In genomic region chr2:219176818-219177593, GRCh38 we compare ENCODE assay signal across 1 cellular context.
TF ChIP-seq lines count a peak whose summit lies in the region.

CNPPD1 (minus strand) TSS chr2:219176925; CDS start chr2:219176828, 97 bp downstream.

TF ChIP-seq in HepG2, 621 proteins besides CTCF, POLR2A, EP300 and RAD21 (continued from another document and continues in another):
- TF ChIP-seq, protein P1, sequence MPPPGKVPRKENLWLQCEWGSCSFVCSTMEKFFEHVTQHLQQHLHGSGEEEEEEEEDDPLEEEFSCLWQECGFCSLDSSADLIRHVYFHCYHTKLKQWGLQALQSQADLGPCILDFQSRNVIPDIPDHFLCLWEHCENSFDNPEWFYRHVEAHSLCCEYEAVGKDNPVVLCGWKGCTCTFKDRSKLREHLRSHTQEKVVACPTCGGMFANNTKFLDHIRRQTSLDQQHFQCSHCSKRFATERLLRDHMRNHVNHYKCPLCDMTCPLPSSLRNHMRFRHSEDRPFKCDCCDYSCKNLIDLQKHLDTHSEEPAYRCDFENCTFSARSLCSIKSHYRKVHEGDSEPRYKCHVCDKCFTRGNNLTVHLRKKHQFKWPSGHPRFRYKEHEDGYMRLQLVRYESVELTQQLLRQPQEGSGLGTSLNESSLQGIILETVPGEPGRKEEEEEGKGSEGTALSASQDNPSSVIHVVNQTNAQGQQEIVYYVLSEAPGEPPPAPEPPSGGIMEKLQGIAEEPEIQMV (CRISPR knock-in tag; IDR thresholded peaks at IDR 0.05; ENCODE audit: low read depth): peak; percentile 95
- TF ChIP-seq ZNF709 (CRISPR knock-in tag; IDR thresholded peaks at IDR 0.05) (peak; percentile 89), ZNF569 (CRISPR knock-in tag; IDR thresholded peaks at IDR 0.05; ENCODE audit: borderline replicate concordance) (peak; percentile 69; the same call in 1 of the 2 replicates), TBL1XR1 (IDR thresholded peaks at IDR 0.05; ENCODE audit: borderline replicate concordance, low read length, partially characterized antibody) (no peak), HOXA3 (CRISPR knock-in tag; IDR thresholded peaks at IDR 0.05) (peak; percentile 91), EEA1 (CRISPR knock-in tag; IDR thresholded peaks at IDR 0.05; ENCODE audit: borderline replicate concordance) (peak; percentile 80; the same call in 1 of the 2 replicates), ZNF441 (CRISPR knock-in tag; IDR thresholded peaks at IDR 0.05; ENCODE audit: borderline replicate concordance) (peak; percentile 97), PPARG (CRISPR knock-in tag; conservative IDR thresholded peaks at IDR 0.05) (peak; percentile 69), ZNF7 (CRISPR knock-in tag; IDR thresholded peaks at IDR 0.05) (0 out of 2 replicates have a peak, but pooled peaks have one; percentile 24), NFRKB (IDR thresholded peaks at IDR 0.05) (no peak), ZNF282 (IDR thresholded peaks at IDR 0.05; ENCODE audit: partially characterized antibody) (no peak), ZNF883 (CRISPR knock-in tag; IDR thresholded peaks at IDR 0.05; ENCODE audit: not compliant biosample characterization) (peak; percentile 97), RXRB (CRISPR knock-in tag; IDR thresholded peaks at IDR 0.05; ENCODE audit: borderline replicate concordance) (peak; percentile 71; the same call in 1 of the 2 replicates), TEAD2 (CRISPR knock-in tag; IDR thresholded peaks at IDR 0.05) (peak; percentile 80), ZNF431 (CRISPR knock-in tag; IDR thresholded peaks at IDR 0.05; ENCODE audit: borderline replicate concordance, low read depth) (peak; percentile 29; the same call in 1 of the 2 replicates), LBX2 (CRISPR knock-in tag; IDR thresholded peaks at IDR 0.05; ENCODE audit: borderline replicate concordance) (no peak; the same call in 1 of the 2 replicates), ZKSCAN8 (CRISPR knock-in tag; IDR thresholded peaks at IDR 0.05; ENCODE audit: borderline replicate concordance) (peak; percentile 93; the same call in 1 of the 2 replicates), ZNF780A (CRISPR knock-in tag; IDR thresholded peaks at IDR 0.05) (peak; percentile 93), RAD51 (IDR thresholded peaks at IDR 0.05; ENCODE audit: borderline replicate concordance) (no peak), RXRA (CRISPR knock-in tag; IDR thresholded peaks at IDR 0.05) (peak; percentile 44; the same call in 1 of the 2 replicates), POLR2G (IDR thresholded peaks at IDR 0.05; ENCODE audit: low read depth, low read length) (peak; percentile 85), ZNF530 (CRISPR knock-in tag; IDR thresholded peaks at IDR 0.05; ENCODE audit: low read depth) (no peak), SP5 (CRISPR knock-in tag; IDR thresholded peaks at IDR 0.05; ENCODE audit: borderline replicate concordance, low read depth) (peak; percentile 93), ZNF354B (CRISPR knock-in tag; IDR thresholded peaks at IDR 0.05) (peak; percentile 89; the same call in 1 of the 2 replicates), ZBTB39 (CRISPR knock-in tag; IDR thresholded peaks at IDR 0.05) (peak; percentile 94; the same call in 1 of the 2 replicates), ZNF20 (CRISPR knock-in tag; IDR thresholded peaks at IDR 0.05) (no peak), SMAD9 (CRISPR knock-in tag; IDR thresholded peaks at IDR 0.05) (no peak), ELF1 (CRISPR knock-in tag; IDR thresholded peaks at IDR 0.05) (peak; percentile 83), ZBTB49 (CRISPR knock-in tag; IDR thresholded peaks at IDR 0.05; ENCODE audit: borderline replicate concordance) (no peak), SALL1 (CRISPR knock-in tag; IDR thresholded peaks at IDR 0.05) (peak; percentile 99), ZNF180 (CRISPR knock-in tag; IDR thresholded peaks at IDR 0.05; ENCODE audit: borderline replicate concordance, low read depth) (0 out of 2 replicates have a peak, but pooled peaks have one; percentile 87), PAX8 (CRISPR knock-in tag; IDR thresholded peaks at IDR 0.05; ENCODE audit: borderline replicate concordance) (peak; percentile 95; the same call in 1 of the 2 replicates), ZNF557 (CRISPR knock-in tag; IDR thresholded peaks at IDR 0.05) (peak; percentile 76), ZMYM4 (CRISPR knock-in tag; IDR thresholded peaks at IDR 0.05) (peak; percentile 95), ZBTB25 (CRISPR knock-in tag; IDR thresholded peaks at IDR 0.05) (peak; percentile 96; the same call in 1 of the 2 replicates)
- TF ChIP-seq, protein P2, sequence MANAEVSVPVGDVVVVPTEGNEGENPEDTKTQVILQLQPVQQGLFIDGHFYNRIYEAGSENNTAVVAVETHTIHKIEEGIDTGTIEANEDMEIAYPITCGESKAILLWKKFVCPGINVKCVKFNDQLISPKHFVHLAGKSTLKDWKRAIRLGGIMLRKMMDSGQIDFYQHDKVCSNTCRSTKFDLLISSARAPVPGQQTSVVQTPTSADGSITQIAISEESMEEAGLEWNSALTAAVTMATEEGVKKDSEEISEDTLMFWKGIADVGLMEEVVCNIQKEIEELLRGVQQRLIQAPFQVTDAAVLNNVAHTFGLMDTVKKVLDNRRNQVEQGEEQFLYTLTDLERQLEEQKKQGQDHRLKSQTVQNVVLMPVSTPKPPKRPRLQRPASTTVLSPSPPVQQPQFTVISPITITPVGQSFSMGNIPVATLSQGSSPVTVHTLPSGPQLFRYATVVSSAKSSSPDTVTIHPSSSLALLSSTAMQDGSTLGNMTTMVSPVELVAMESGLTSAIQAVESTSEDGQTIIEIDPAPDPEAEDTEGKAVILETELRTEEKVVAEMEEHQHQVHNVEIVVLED (CRISPR knock-in tag; IDR thresholded peaks at IDR 0.05; ENCODE audit: borderline replicate concordance): peak; percentile 90
- TF ChIP-seq, protein P3, sequence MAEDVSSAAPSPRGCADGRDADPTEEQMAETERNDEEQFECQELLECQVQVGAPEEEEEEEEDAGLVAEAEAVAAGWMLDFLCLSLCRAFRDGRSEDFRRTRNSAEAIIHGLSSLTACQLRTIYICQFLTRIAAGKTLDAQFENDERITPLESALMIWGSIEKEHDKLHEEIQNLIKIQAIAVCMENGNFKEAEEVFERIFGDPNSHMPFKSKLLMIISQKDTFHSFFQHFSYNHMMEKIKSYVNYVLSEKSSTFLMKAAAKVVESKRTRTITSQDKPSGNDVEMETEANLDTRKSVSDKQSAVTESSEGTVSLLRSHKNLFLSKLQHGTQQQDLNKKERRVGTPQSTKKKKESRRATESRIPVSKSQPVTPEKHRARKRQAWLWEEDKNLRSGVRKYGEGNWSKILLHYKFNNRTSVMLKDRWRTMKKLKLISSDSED (CRISPR knock-in tag; IDR thresholded peaks at IDR 0.05): no peak; the same call in 1 of the 2 replicates
- TF ChIP-seq, protein P4, sequence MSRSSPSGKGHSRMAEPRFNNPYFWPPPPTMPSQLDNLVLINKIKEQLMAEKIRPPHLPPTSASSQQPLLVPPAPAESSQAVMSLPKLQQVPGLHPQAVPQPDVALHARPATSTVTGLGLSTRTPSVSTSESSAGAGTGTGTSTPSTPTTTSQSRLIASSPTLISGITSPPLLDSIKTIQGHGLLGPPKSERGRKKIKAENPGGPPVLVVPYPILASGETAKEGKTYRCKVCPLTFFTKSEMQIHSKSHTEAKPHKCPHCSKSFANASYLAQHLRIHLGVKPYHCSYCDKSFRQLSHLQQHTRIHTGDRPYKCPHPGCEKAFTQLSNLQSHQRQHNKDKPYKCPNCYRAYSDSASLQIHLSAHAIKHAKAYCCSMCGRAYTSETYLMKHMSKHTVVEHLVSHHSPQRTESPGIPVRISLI (CRISPR knock-in tag; IDR thresholded peaks at IDR 0.05; ENCODE audit: borderline replicate concordance): peak; percentile 59; the same call in 1 of the 2 replicates
- TF ChIP-seq, protein P5, sequence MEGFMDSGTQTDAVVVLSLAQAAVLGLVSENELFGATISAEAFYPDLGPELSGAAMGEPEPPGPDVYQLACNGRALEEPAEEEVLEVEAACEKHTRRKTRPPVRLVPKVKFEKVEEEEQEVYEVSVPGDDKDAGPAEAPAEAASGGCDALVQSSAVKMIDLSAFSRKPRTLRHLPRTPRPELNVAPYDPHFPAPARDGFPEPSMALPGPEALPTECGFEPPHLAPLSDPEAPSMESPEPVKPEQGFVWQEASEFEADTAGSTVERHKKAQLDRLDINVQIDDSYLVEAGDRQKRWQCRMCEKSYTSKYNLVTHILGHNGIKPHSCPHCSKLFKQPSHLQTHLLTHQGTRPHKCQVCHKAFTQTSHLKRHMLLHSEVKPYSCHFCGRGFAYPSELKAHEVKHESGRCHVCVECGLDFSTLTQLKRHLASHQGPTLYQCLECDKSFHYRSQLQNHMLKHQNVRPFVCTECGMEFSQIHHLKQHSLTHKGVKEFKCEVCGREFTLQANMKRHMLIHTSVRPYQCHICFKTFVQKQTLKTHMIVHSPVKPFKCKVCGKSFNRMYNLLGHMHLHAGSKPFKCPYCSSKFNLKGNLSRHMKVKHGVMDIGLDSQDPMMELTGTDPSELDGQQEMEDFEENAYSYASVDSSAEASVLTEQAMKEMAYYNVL (CRISPR knock-in tag; IDR thresholded peaks at IDR 0.05; ENCODE audit: borderline replicate concordance): peak; percentile 72
- TF ChIP-seq, protein P6, sequence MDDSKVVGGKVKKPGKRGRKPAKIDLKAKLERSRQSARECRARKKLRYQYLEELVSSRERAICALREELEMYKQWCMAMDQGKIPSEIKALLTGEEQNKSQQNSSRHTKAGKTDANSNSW (CRISPR knock-in tag; IDR thresholded peaks at IDR 0.05; ENCODE audit: borderline replicate concordance): peak; percentile 97
- TF ChIP-seq, protein P7, sequence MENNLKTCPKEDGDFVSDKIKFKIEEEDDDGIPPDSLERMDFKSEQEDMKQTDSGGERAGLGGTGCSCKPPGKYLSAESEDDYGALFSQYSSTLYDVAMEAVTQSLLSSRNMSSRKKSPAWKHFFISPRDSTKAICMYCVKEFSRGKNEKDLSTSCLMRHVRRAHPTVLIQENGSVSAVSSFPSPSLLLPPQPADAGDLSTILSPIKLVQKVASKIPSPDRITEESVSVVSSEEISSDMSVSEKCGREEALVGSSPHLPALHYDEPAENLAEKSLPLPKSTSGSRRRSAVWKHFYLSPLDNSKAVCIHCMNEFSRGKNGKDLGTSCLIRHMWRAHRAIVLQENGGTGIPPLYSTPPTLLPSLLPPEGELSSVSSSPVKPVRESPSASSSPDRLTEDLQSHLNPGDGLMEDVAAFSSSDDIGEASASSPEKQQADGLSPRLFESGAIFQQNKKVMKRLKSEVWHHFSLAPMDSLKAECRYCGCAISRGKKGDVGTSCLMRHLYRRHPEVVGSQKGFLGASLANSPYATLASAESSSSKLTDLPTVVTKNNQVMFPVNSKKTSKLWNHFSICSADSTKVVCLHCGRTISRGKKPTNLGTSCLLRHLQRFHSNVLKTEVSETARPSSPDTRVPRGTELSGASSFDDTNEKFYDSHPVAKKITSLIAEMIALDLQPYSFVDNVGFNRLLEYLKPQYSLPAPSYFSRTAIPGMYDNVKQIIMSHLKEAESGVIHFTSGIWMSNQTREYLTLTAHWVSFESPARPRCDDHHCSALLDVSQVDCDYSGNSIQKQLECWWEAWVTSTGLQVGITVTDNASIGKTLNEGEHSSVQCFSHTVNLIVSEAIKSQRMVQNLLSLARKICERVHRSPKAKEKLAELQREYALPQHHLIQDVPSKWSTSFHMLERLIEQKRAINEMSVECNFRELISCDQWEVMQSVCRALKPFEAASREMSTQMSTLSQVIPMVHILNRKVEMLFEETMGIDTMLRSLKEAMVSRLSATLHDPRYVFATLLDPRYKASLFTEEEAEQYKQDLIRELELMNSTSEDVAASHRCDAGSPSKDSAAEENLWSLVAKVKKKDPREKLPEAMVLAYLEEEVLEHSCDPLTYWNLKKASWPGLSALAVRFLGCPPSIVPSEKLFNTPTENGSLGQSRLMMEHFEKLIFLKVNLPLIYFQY (CRISPR knock-in tag; IDR thresholded peaks at IDR 0.05; ENCODE audit: borderline replicate concordance): peak; percentile 95
